Comparison of ENCODE assay signal across 9 cellular contexts in genomic region chr15:89492111-89492641, GRCh38. TPM values are rescaled to one million over a fixed set of nuclear protein-coding genes. Genes with fewer than 3 reads are reported as not detected.
DNase-seq lines count a peak whose midpoint lies in the region; ATAC-seq and TF ChIP-seq lines count a peak whose summit lies in the region.
"Had no signal": no experiment of that assay in that cellular context is flagged by ENCODE, and none has a peak within 500 bp of the region (broad histone marks: within the 10 kb centered on the region; RNA-seq: fewer than 3 reads in every experiment).

No MANE protein-coding gene starts in this region.

- H3K9me3 ChIP-seq in BE2C (no peaks in the 10 kb centered on the region), PC-9 (ENCODE audit: insufficient read depth, low read depth) (no peaks in the 10 kb centered on the region), psoas muscle (no peaks in the 10 kb centered on the region)
- H3K9me3 ChIP-seq: Peyer's patch had no signal

- POLR2A ChIA-PET in PC-9 (lab: Charles Lee; ENCODE audit: unreplicated experiment), result no interaction called here

- H3K27me3 ChIP-seq in BE2C, result no peaks in the 10 kb centered on the region; the same call in 1 of the 2 replicates
- H3K27me3 ChIP-seq in PC-9 (ENCODE audit: insufficient read depth, low read depth), result no peaks in the 10 kb centered on the region
- peaks cover 4 to 78% (median 18%) of the 10 kb centered on the region in 3 donors for H3K27me3 ChIP-seq in psoas muscle (ENCODE audit: insufficient read depth in 3 of 3, low read length in 2 of 3)

- H2AFZ ChIP-seq in PC-9, result no peak overlapping the region

- no peak overlapping the region for H3K4me3 ChIP-seq in BE2C (ENCODE audit: low read depth, low read length)
- no peak overlapping the region for H3K4me3 ChIP-seq in PC-9
- no peak overlapping the region for H3K4me3 ChIP-seq in foreskin fibroblast (ENCODE audit: low read depth in 1 of 2, low read length in 2 of 2)
- H3K4me3 ChIP-seq in psoas muscle, result no peak overlapping the region
- H3K4me3 ChIP-seq: Peyer's patch had no signal

- H3K27ac ChIP-seq in PC-9, result no peak overlapping the region
- H3K27ac ChIP-seq in psoas muscle, result no peak overlapping the region
- H3K27ac ChIP-seq in caudate nucleus (ENCODE audit: low read depth, low read length), result no peak overlapping the region
- H3K27ac ChIP-seq: Peyer's patch had no signal

- CTCF ChIA-PET in PC-9 (lab: Charles Lee), result interaction anchor here (0.6 to 0.9 kb wide), 3 partner anchors 62 to 217 kb away, joined by 3 to 4 read pairs (median 3); no protein-coding TSS in a partner anchor

- no peaks in the 10 kb centered on the region for H3K9me2 ChIP-seq in PC-9 (ENCODE audit: insufficient read depth)

- no peaks in the 10 kb centered on the region for H3K36me3 ChIP-seq in BE2C
- no peaks in the 10 kb centered on the region for H3K36me3 ChIP-seq in PC-9 (ENCODE audit: low read depth)
- no peaks in the 10 kb centered on the region for H3K36me3 ChIP-seq in psoas muscle (ENCODE audit: insufficient read depth in 1 of 2, low read depth in 1 of 2)
- H3K36me3 ChIP-seq: Peyer's patch had no signal

- TF ChIP-seq CTCF in BE2C (IDR thresholded peaks at IDR 0.05; ENCODE audit: low read depth, low read length) (peak; percentile 68), GM12873 (IDR thresholded peaks at IDR 0.05; ENCODE audit: insufficient read depth, low read depth, low read length, missing control alignments) (peak; percentile 55), PC-9 (conservative IDR thresholded peaks at IDR 0.05) (peak; percentile 66), foreskin fibroblast (IDR thresholded peaks at IDR 0.05; ENCODE audit: low read depth, low read length) (peak; percentile 42), psoas muscle (IDR thresholded peaks at IDR 0.05) (no peak)

- intact Hi-C loops in PC-9 (cut with micrococcal nuclease; ENCODE audit: unreplicated experiment) (no loop called here), psoas muscle (cut with DNase I) (no loop called here)

- WGBS in psoas muscle, 3 donors, result 28 to 33% (median 28%) methylated on average over 5 of the region's 5 CpGs

- no peaks in the 10 kb centered on the region for H4K20me1 ChIP-seq in PC-9 (ENCODE audit: insufficient read depth)

- H3F3A ChIP-seq in PC-9 (ENCODE audit: insufficient read depth, low read depth), result peaks cover 9% of the 10 kb centered on the region; the same call in 1 of the 2 replicates

- H3K4me2 ChIP-seq in PC-9, result no peak overlapping the region

- no peak for ATAC-seq in GM19463 (IDR thresholded peaks at IDR 0.05; ENCODE audit: unreplicated experiment)
- ATAC-seq in psoas muscle, result no peak
- no peak for ATAC-seq in HG02852 (IDR thresholded peaks at IDR 0.05; ENCODE audit: unreplicated experiment)

- no peaks in the 10 kb centered on the region for H3K4me1 ChIP-seq in BE2C
- H3K4me1 ChIP-seq in PC-9 (replicated peaks; ENCODE audit: insufficient read depth), result peaks cover 13% of the 10 kb centered on the region
- no peaks in the 10 kb centered on the region for H3K4me1 ChIP-seq in psoas muscle

- no peaks in the 10 kb centered on the region for H3K79me2 ChIP-seq in PC-9 (ENCODE audit: low read depth)

- DNase-seq in BE2C, result peak; percentile 68
- DNase-seq in PC-9, result no peak
- DNase-seq in foreskin fibroblast, result no peak
- no peak for DNase-seq in psoas muscle
- DNase-seq in caudate nucleus (lab: John Stamatoyannopoulos, UW), result no peak

- BruUV-seq in PC-9 (replicated peaks; lab: Mats Ljungman, UMichigan), result no TSS peak

RNA-seq across cellular contexts. Expression of gene RHCG, which starts 4.2 kb away (rescaled TPM):
- polyA plus RNA-seq in BE2C (2012; ENCODE audit: insufficient read depth, insufficient read length, low read depth), result not detected
- total RNA-seq in PC-9 (2021) (0.26 and 0.60 TPM in 2 replicates), psoas muscle (under 1 TPM in 2 of 4 donors, not detected in 2; 0.30 to 0.32 TPM)
- polyA plus RNA-seq in psoas muscle, result under 1 TPM in 2 of 3 donors, not detected in 1; 0.55 to 0.66 TPM
- total RNA-seq: Peyer's patch had no signal
